10 cellular contexts compared by ENCODE assay signal in genomic region chrX:45157647-45158046, GRCh38. TPM values are rescaled to one million over a fixed set of nuclear protein-coding genes. Genes with fewer than 3 reads are reported as not detected.
"Had no signal": no experiment of that assay in that cellular context is flagged by ENCODE, and none has a peak within 500 bp of the region (broad histone marks: within the 10 kb centered on the region; RNA-seq: fewer than 3 reads in every experiment).

No MANE protein-coding gene starts in this region.

- H3K4me1 Mint-ChIP-seq: GM23338, H9 had no signal

- H3K4me3 Mint-ChIP-seq: GM23338, H9, HFFc6 had no signal

- DNase-seq: GM23248, GOT3, H9, HCEC 1CT, HFFc6 had no signal

- H3K9me3 ChIP-seq: HAP-1 had no signal

- H3K4me1 ChIP-seq: HAP-1 had no signal

- H3K27ac Mint-ChIP-seq: GM23338, H9, HFFc6 had no signal

- H3K4me3 ChIP-seq: GM23248, GM23338, HAP-1 had no signal

- H3K36me3 ChIP-seq: HAP-1 had no signal

- ATAC-seq: GM23338, HCT116 had no signal

RNA-seq across cellular contexts. Expression of gene DIPK2B, which starts 43.0 kb away (rescaled TPM):
- total RNA-seq: GM23248, GM23338, H1, H4, H9, HFFc6 had no signal
- polyA plus RNA-seq: GM23248, GM23338, H1 had no signal
